Comparison of ENCODE assay signal across 15 cellular contexts in the genomic region with DNA sequence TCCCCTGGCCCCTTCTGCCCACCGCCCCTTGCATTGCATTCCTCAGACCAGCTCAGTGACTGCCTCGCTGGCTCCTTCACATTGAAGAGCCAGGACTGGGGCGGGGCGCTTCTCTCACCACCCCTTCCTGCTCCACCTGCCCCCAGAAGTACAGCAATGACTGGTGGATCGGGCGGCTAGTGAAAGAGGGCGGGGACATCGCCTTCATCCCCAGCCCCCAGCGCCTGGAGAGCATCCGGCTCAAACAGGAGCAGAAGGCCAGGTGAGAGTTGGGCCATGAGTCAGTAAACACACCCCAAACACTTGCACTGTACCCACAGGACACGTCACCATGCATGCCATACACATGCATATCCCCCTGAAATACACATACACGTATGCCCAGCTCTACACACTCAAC. TPM values are rescaled to one million over a fixed set of nuclear protein-coding genes. Genes with fewer than 3 reads are reported as not detected.
DNase-seq lines count a peak whose midpoint lies in the region; ATAC-seq and FAIRE-seq lines count a peak whose summit lies in the region.
"Had no signal": no experiment of that assay in that cellular context is flagged by ENCODE, and none has a peak within 500 bp of the region (broad histone marks: within the 10 kb centered on the region; RNA-seq: fewer than 3 reads in every experiment).

No MANE protein-coding gene starts in this region.

- peaks cover 5% of the 10 kb centered on the region for H3K36me3 Mint-ChIP-seq in activated CD4-positive, alpha-beta memory T cell treated with anti-CD3 and anti-CD28 coated beads for 36 hours
- H3K36me3 Mint-ChIP-seq: naive B cell had no signal

- H3K36me3 ChIP-seq in small intestine (ENCODE audit: control insufficient read depth in 2 of 2, insufficient read depth in 2 of 2, low read length in 2 of 2) = peaks cover 0 to 4% of the 10 kb centered on the region in 2 donors

- H3K4me3 ChIP-seq in small intestine (ENCODE audit: low read depth in 1 of 2, low read length in 2 of 2) = no peak overlapping the region
- H3K4me3 ChIP-seq: BLaER1, psoas muscle had no signal

- FAIRE-seq in small intestine (lab: Jason Lieb, UNC) = no peak

- H3K27ac Mint-ChIP-seq in activated CD4-positive, alpha-beta memory T cell treated with anti-CD3 and anti-CD28 coated beads for 36 hours = no peak overlapping the region
- H3K27ac Mint-ChIP-seq: type B pancreatic cell had no signal

- intact Hi-C loops in activated CD4-positive, alpha-beta memory T cell treated with anti-CD3 and anti-CD28 coated beads for 36 hours (cut with micrococcal nuclease) = no loop called here
- intact Hi-C loops in left colon (cut with DNase I, micrococcal nuclease) = no loop called here

- peaks cover 0 to 3% of the 10 kb centered on the region in 2 donors for H3K4me1 ChIP-seq in small intestine (ENCODE audit: control insufficient read depth in 2 of 2, insufficient read depth in 1 of 2, low read depth in 1 of 2, low read length in 1 of 2)
- H3K4me1 ChIP-seq: psoas muscle had no signal

- no peaks in the 10 kb centered on the region for H3K27me3 ChIP-seq in small intestine (ENCODE audit: control insufficient read depth in 2 of 2, insufficient read depth in 2 of 2, low read length in 2 of 2)
- H3K27me3 ChIP-seq: BLaER1 had no signal

- peak; percentile 58 for ATAC-seq in GM19455 (IDR thresholded peaks at IDR 0.05; ENCODE audit: unreplicated experiment)
- ATAC-seq in left colon = peak; percentile 32
- ATAC-seq in GM19463 (IDR thresholded peaks at IDR 0.05; ENCODE audit: unreplicated experiment) = no peak
- ATAC-seq: esophagus mucosa, psoas muscle had no signal

- POLR2A ChIA-PET in activated CD4-positive, alpha-beta memory T cell treated with anti-CD3 and anti-CD28 coated beads for 36 hours (lab: Charles Lee) = interaction anchor here (1.2 kb wide), 1 partner anchor 9 kb away, joined by 4 read pairs; no protein-coding TSS in a partner anchor

- no peak overlapping the region for H3K4me3 Mint-ChIP-seq in activated CD4-positive, alpha-beta memory T cell treated with anti-CD3 and anti-CD28 coated beads for 36 hours
- H3K4me3 Mint-ChIP-seq: naive B cell, type B pancreatic cell had no signal

- H3K9me3 ChIP-seq in small intestine (ENCODE audit: control insufficient read depth, low read depth) = no peaks in the 10 kb centered on the region
- H3K9me3 ChIP-seq: BLaER1, psoas muscle had no signal

- WGBS in small intestine, 3 donors = 74 to 87% (median 75%) methylated on average over 10 to 12 of the region's 12 CpGs

- CTCF ChIA-PET in activated CD4-positive, alpha-beta memory T cell treated with anti-CD3 and anti-CD28 coated beads for 36 hours (lab: Charles Lee) = interaction anchor here (0.8 to 2.3 kb wide), 2 partner anchors 9 to 29 kb away, joined by 5 to 21 read pairs; no protein-coding TSS in a partner anchor

- peaks cover 11% of the 10 kb centered on the region for H3K4me1 Mint-ChIP-seq in activated CD4-positive, alpha-beta memory T cell treated with anti-CD3 and anti-CD28 coated beads for 36 hours (ENCODE audit: low read depth)

- peak; percentile 99 for DNase-seq in DMS53 (lab: John Stamatoyannopoulos, UW)
- DNase-seq in activated CD4-positive, alpha-beta memory T cell treated with anti-CD3 and anti-CD28 coated beads for 36 hours = peak; percentile 73
- DNase-seq in left colon = peak in 1 of 2 donors; percentile 27
- DNase-seq in pons (ENCODE audit: low spot score) = no peak
- no peak for DNase-seq in small intestine
- DNase-seq in COR-L47 (lab: John Stamatoyannopoulos, UW) = no peak
- DNase-seq: KBM-7, naive B cell, NCI-H1417 treated with DMSO at 0.1 percent for 48 hours, psoas muscle had no signal

- H3K27me3 Mint-ChIP-seq in activated CD4-positive, alpha-beta memory T cell treated with anti-CD3 and anti-CD28 coated beads for 36 hours = no peaks in the 10 kb centered on the region
- H3K27me3 Mint-ChIP-seq: naive B cell, type B pancreatic cell had no signal

- no peak overlapping the region for H3K27ac ChIP-seq in small intestine (ENCODE audit: low read depth in 1 of 2, low read length in 1 of 2)
- H3K27ac ChIP-seq: BLaER1, psoas muscle had no signal

- no peaks in the 10 kb centered on the region for H3K9me3 Mint-ChIP-seq in activated CD4-positive, alpha-beta memory T cell treated with anti-CD3 and anti-CD28 coated beads for 36 hours
- H3K9me3 Mint-ChIP-seq: type B pancreatic cell had no signal

RNA-seq across cellular contexts. Expression of a gene that starts 5.8 kb away (rescaled TPM):
- 10 to 100 TPM; 18.3 to 19.0 TPM for total RNA-seq in activated CD4-positive, alpha-beta memory T cell treated with anti-CD3 and anti-CD28 coated beads for 36 hours
- 10 to 100 TPM; 36.0 to 47.9 TPM for total RNA-seq in left colon
- 10 to 100 TPM; 11.6 to 12.1 (median 11.9) TPM for polyA plus RNA-seq in small intestine

RNA-seq across cellular contexts. Expression of a gene that starts 27.9 kb away (rescaled TPM):
- total RNA-seq in activated CD4-positive, alpha-beta memory T cell treated with anti-CD3 and anti-CD28 coated beads for 36 hours = 100 to 1,000 TPM; 119 to 121 TPM
- total RNA-seq in left colon = 10 to 100 TPM; 74.6 to 79.8 TPM
- polyA plus RNA-seq in small intestine = 10 to 100 TPM; 53.2 to 59.3 (median 55.0) TPM

RNA-seq across cellular contexts. Expression of a gene that starts 35.2 kb away (rescaled TPM):
- under 1 TPM; 0.15 to 0.21 TPM for total RNA-seq in activated CD4-positive, alpha-beta memory T cell treated with anti-CD3 and anti-CD28 coated beads for 36 hours
- 100 to 1,000 TPM; 103 to 130 TPM for total RNA-seq in left colon
- 10 to 100 TPM; 14.1 to 27.7 (median 20.1) TPM for polyA plus RNA-seq in small intestine

RNA-seq across cellular contexts. Expression of a gene that starts 41.6 kb away (rescaled TPM):
- total RNA-seq in activated CD4-positive, alpha-beta memory T cell treated with anti-CD3 and anti-CD28 coated beads for 36 hours = 1 to 10 TPM; 2.4 to 3.5 TPM
- total RNA-seq in left colon = 1 to 10 TPM; 2.1 to 8.6 TPM
- polyA plus RNA-seq in small intestine = 1 to 10 TPM; 3.8 to 6.3 (median 4.9) TPM

Comparison
In these comparisons a context has a peak if more than half of its experiments do, and no peak if none do; other contexts are left out.
1. DNase-seq: peak in DMS53 (single experiment) and activated CD4-positive, alpha-beta memory T cell treated with anti-CD3 and anti-CD28 coated beads for 36 hours (single experiment); none in pons (single experiment), small intestine (single experiment) and COR-L47 (single experiment).
2. RNA of a gene that starts 35.2 kb away (total RNA-seq): 103 to 130 TPM in left colon; 0.15 to 0.21 TPM in activated CD4-positive, alpha-beta memory T cell treated with anti-CD3 and anti-CD28 coated beads for 36 hours; every median in the first group is over 10 times any median in the second.